In genomic region chr12:85280138-85280983, GRCh38 we compare ENCODE assay signal across 8 cellular contexts. TPM values are rescaled to one million over a fixed set of nuclear protein-coding genes. Genes with fewer than 3 reads are reported as not detected.
DNase-seq lines count a peak whose midpoint lies in the region; ATAC-seq and TF ChIP-seq lines count a peak whose summit lies in the region.

Gene ALX1 (plus strand): TSS chr12:85280220. CDS start chr12:85280262, 42 bp downstream.

- H3K36me3 Mint-ChIP-seq in naive thymus-derived CD8-positive, alpha-beta T cell: no peaks in the 10 kb centered on the region

- peaks cover 0 to 14% (median 0%) of the 10 kb centered on the region in 9 donors for H3K9me3 Mint-ChIP-seq in naive thymus-derived CD8-positive, alpha-beta T cell

- peak; percentile 70 for ATAC-seq in HG02571 (IDR thresholded peaks at IDR 0.05; ENCODE audit: unreplicated experiment)
- ATAC-seq in Panc1: peak; percentile 76
- no peak for ATAC-seq in naive thymus-derived CD8-positive, alpha-beta T cell
- no peak for ATAC-seq in GM21786 (IDR thresholded peaks at IDR 0.05; ENCODE audit: unreplicated experiment)

- DNase-seq in Daoy (ENCODE audit: low read depth) (peak; percentile 69), Panc1 (ENCODE audit: low read depth, low spot score) (no peak), epithelial cell of proximal tubule (ENCODE audit: low read depth) (no peak), putamen (ENCODE audit: low spot score) (no peak)
- no peak for DNase-seq in naive thymus-derived CD8-positive, alpha-beta T cell
- DNase-seq in activated effector memory CD4-positive, alpha-beta T cell treated with anti-CD3 and anti-CD28 coated beads, Interleukin-2, amount 50 U/mL, for 16 hours: no peak

- intact Hi-C loops in Panc1 (cut with micrococcal nuclease; ENCODE audit: unreplicated experiment): no loop called here

- TF ChIP-seq CTCF in Panc1 (IDR thresholded peaks at IDR 0.05) (no peak), epithelial cell of proximal tubule (conservative IDR thresholded peaks at IDR 0.05; ENCODE audit: low read depth, low read length) (no peak)

- peaks cover 2 to 9% (median 7%) of the 10 kb centered on the region in 4 donors for H3K4me1 Mint-ChIP-seq in naive thymus-derived CD8-positive, alpha-beta T cell

- no peak within 1 kb of the TSS for H3K27ac Mint-ChIP-seq in naive thymus-derived CD8-positive, alpha-beta T cell

- no peaks in the 10 kb centered on the region for H3K27me3 ChIP-seq in Panc1 (ENCODE audit: control insufficient read depth, insufficient read depth, low read length)

- BruUV-seq in Panc1 (replicated peaks; lab: Mats Ljungman, UMichigan): no TSS peak

- H3K27me3 Mint-ChIP-seq in naive thymus-derived CD8-positive, alpha-beta T cell: peaks cover 26 to 60% (median 43%) of the 10 kb centered on the region in 5 donors

- CTCF ChIA-PET in Panc1 (lab: Charles Lee): no interaction called here

- H3K4me1 ChIP-seq in Panc1 (ENCODE audit: control insufficient read depth, insufficient read depth, low read length): no peaks in the 10 kb centered on the region

- peak within 1 kb of the TSS; percentile 34 to 54 for H3K4me3 ChIP-seq in Panc1 (ENCODE audit: low read depth in 2 of 2, low read length in 2 of 2)
- peak within 1 kb of the TSS; percentile 43 for H3K4me3 ChIP-seq in epithelial cell of proximal tubule (ENCODE audit: low read depth, low read length)

- POLR2A ChIA-PET in Panc1 (lab: Charles Lee): no interaction called here
- POLR2A ChIA-PET in naive thymus-derived CD8-positive, alpha-beta T cell (lab: Charles Lee): no interaction called here

- no peaks in the 10 kb centered on the region for H3K36me3 ChIP-seq in Panc1 (ENCODE audit: control insufficient read depth, insufficient read depth, low read length)

- in situ Hi-C loops in Panc1 (cut with HindIII; ENCODE audit: low pct_unique_long_range_greater_than_20kb, low sequenced_read_pairs): no loop called here

- no peaks in the 10 kb centered on the region for H3K9me3 ChIP-seq in Panc1 (ENCODE audit: control insufficient read depth, insufficient read depth, low read depth, low read length)

- no peak within 1 kb of the TSS for H3K27ac ChIP-seq in Panc1 (ENCODE audit: low read length)

- H3K4me3 Mint-ChIP-seq in naive thymus-derived CD8-positive, alpha-beta T cell: peak within 1 kb of the TSS in 8 of 10 donors; percentile 4 to 56 (median 26)

RNA-seq across cellular contexts. Expression of gene ALX1, which starts in this region (rescaled TPM):
- 1.0 and 2.9 TPM in 2 replicates for total RNA-seq in Daoy (2014; rRNA removed; shearing (Covaris generic))
- total RNA-seq in Panc1 (2021; ENCODE audit: unreplicated experiment): 0.23 TPM
- polyA plus RNA-seq in Panc1 (2012; ENCODE audit: insufficient read length): not detected
- not detected in 2 replicates for total RNA-seq in epithelial cell of proximal tubule
- total RNA-seq in naive thymus-derived CD8-positive, alpha-beta T cell: not detected
- polyA plus RNA-seq in naive thymus-derived CD8-positive, alpha-beta T cell: not detected

Comparison
In these comparisons a context has a peak if more than half of its experiments do, and no peak if none do; other contexts are left out.
1. Peak in ATAC-seq and H3K4me3 ChIP-seq in Panc1; RNA of the gene not detected or under 1 TPM.